11 cellular contexts compared by ENCODE assay signal in genomic region chr12:108647199-108647935, GRCh38. TPM values are rescaled to one million over a fixed set of nuclear protein-coding genes. Genes with fewer than 3 reads are reported as not detected.
A peak's percentile ranks its signal among the peaks of the same experiment; 100 is the strongest.
DNase-seq lines count a peak whose midpoint lies in the region; ATAC-seq and TF ChIP-seq lines count a peak whose summit lies in the region.
"Had no signal": no experiment of that assay in that cellular context is flagged by ENCODE, and none has a peak within 500 bp of the region (broad histone marks: within the 10 kb centered on the region; RNA-seq: fewer than 3 reads in every experiment).

No MANE protein-coding gene starts in this region.

- CTCF ChIA-PET in CD4-positive, alpha-beta T cell (lab: Charles Lee), result interaction anchor here (1.0 to 2.3 kb wide), 6 partner anchors 12 to 156 kb away, joined by 3 to 16 read pairs (median 7); partner anchors contain the start of gene SELPLG
- CTCF ChIA-PET in OCI-LY7 (lab: Charles Lee; ENCODE audit: unreplicated experiment), result no interaction called here

- peaks cover 82% of the 10 kb centered on the region for H3K4me1 ChIP-seq in OCI-LY7 (ENCODE audit: insufficient read depth, low read length, poor library complexity, severe bottlenecking)
- H3K4me1 ChIP-seq in parathyroid adenoma, result peaks cover 35% of the 10 kb centered on the region

- no peaks in the 10 kb centered on the region for H3K9me3 Mint-ChIP-seq in CD4-positive, alpha-beta T cell
- no peaks in the 10 kb centered on the region for H3K9me3 Mint-ChIP-seq in endothelial cell (ENCODE audit: unreplicated experiment)
- no peaks in the 10 kb centered on the region for H3K9me3 Mint-ChIP-seq in effector memory CD8-positive, alpha-beta T cell

- H3K36me3 Mint-ChIP-seq in CD4-positive, alpha-beta T cell (ENCODE audit: low read depth), result no peaks in the 10 kb centered on the region
- H3K36me3 Mint-ChIP-seq in endothelial cell (ENCODE audit: low read depth, unreplicated experiment), result peaks cover 47% of the 10 kb centered on the region
- peaks cover 7% of the 10 kb centered on the region for H3K36me3 Mint-ChIP-seq in effector memory CD8-positive, alpha-beta T cell (ENCODE audit: insufficient read depth)

- intact Hi-C loops in CD4-positive, alpha-beta T cell (cut with DNase I, micrococcal nuclease), result no loop called here
- intact Hi-C loops in OCI-LY7 (cut with micrococcal nuclease; ENCODE audit: unreplicated experiment), result no loop called here

- H3K27me3 Mint-ChIP-seq in CD4-positive, alpha-beta T cell, result no peaks in the 10 kb centered on the region
- peaks cover 8% of the 10 kb centered on the region for H3K27me3 Mint-ChIP-seq in endothelial cell (ENCODE audit: unreplicated experiment)
- no peaks in the 10 kb centered on the region for H3K27me3 Mint-ChIP-seq in effector memory CD8-positive, alpha-beta T cell

- H3K27me3 ChIP-seq in CD4-positive, alpha-beta T cell (ENCODE audit: control insufficient read depth, insufficient read depth, low read length), result no peaks in the 10 kb centered on the region
- H3K27me3 ChIP-seq in parathyroid adenoma (ENCODE audit: control insufficient read depth, insufficient read depth, low read length), result no peaks in the 10 kb centered on the region

- H3K36me3 ChIP-seq in OCI-LY7 (ENCODE audit: insufficient read depth, low read length), result peaks cover 91% of the 10 kb centered on the region
- no peaks in the 10 kb centered on the region for H3K36me3 ChIP-seq in parathyroid adenoma (ENCODE audit: control insufficient read depth, insufficient read depth, low read length)

- no peak overlapping the region for H3K27ac ChIP-seq in CD4-positive, alpha-beta T cell (ENCODE audit: low read depth, low read length)
- H3K27ac ChIP-seq in OCI-LY7 (ENCODE audit: low read depth, low read length, poor library complexity, severe bottlenecking) (no peak overlapping the region), parathyroid adenoma (peak overlapping the region; percentile 55)

- H3K4me3 ChIP-seq in OCI-LY7 (ENCODE audit: low read depth, low read length, poor library complexity, severe bottlenecking), result no peak overlapping the region
- H3K4me3 ChIP-seq in parathyroid adenoma (ENCODE audit: low read depth, low read length), result no peak overlapping the region

- no peaks in the 10 kb centered on the region for H4K20me1 ChIP-seq in OCI-LY7 (ENCODE audit: insufficient read depth, low read length)

- peak overlapping the region; percentile 57 for H3K27ac Mint-ChIP-seq in CD4-positive, alpha-beta T cell
- H3K27ac Mint-ChIP-seq in endothelial cell (ENCODE audit: unreplicated experiment), result peak overlapping the region; percentile 11
- H3K27ac Mint-ChIP-seq in effector memory CD8-positive, alpha-beta T cell, result peak overlapping the region in 1 of 2 donors; percentile 41

- H3K9me2 ChIP-seq in OCI-LY7 (ENCODE audit: insufficient read depth, low read length), result no peaks in the 10 kb centered on the region

- no peak for ATAC-seq in CD4-positive, alpha-beta T cell (ENCODE audit: poor library complexity)
- no peak for ATAC-seq in effector memory CD8-positive, alpha-beta T cell (replicated peaks)
- ATAC-seq in GM18517 (IDR thresholded peaks at IDR 0.05; ENCODE audit: unreplicated experiment), result no peak

- no peak for DNase-seq in CD4-positive, alpha-beta T cell
- DNase-seq in OCI-LY7 (ENCODE audit: low spot score) (no peak), endothelial cell (ENCODE audit: low spot score) (no peak), DMS79 (lab: John Stamatoyannopoulos, UW) (no peak)
- DNase-seq in effector memory CD8-positive, alpha-beta T cell, result no peak
- DNase-seq in activated effector memory CD4-positive, alpha-beta T cell treated with Interleukin-2 at 50 U/mL for 16 hours, result no peak
- DNase-seq: activated T-cell treated with anti-CD3 and anti-CD28 coated beads, Interleukin-2, amount 50 U/mL, for 1 hour; effector CD8-positive, alpha-beta T cell had no signal

- TF ChIP-seq CTCF in CD4-positive, alpha-beta T cell (IDR thresholded peaks at IDR 0.05), result no peak
- peak; percentile 66 for TF ChIP-seq CTCF in OCI-LY7 (conservative IDR thresholded peaks at IDR 0.05; ENCODE audit: low read length)
- TF ChIP-seq CTCF in endothelial cell (IDR thresholded peaks at IDR 0.05; ENCODE audit: unreplicated experiment), result no peak
- no peak for TF ChIP-seq CTCF in parathyroid adenoma (IDR thresholded peaks at IDR 0.05)

- POLR2A ChIA-PET in CD4-positive, alpha-beta T cell (lab: Charles Lee), result interaction anchor here (1.8 to 4.4 kb wide), 4 partner anchors 14 to 87 kb away, joined by 8 to 70 read pairs (median 12); partner anchors contain the start of genes SART3 and SELPLG
- POLR2A ChIA-PET in OCI-LY7 (lab: Charles Lee), result interaction anchor here (0.6 to 4.1 kb wide), 5 partner anchors 11 to 91 kb away, joined by 4 to 38 read pairs (median 5); no protein-coding TSS in a partner anchor

- H3K4me1 Mint-ChIP-seq in CD4-positive, alpha-beta T cell (ENCODE audit: low read depth), result peaks cover 31% of the 10 kb centered on the region
- H3K4me1 Mint-ChIP-seq in endothelial cell (ENCODE audit: unreplicated experiment), result peaks cover 31% of the 10 kb centered on the region
- H3K4me1 Mint-ChIP-seq in effector memory CD8-positive, alpha-beta T cell (ENCODE audit: low read depth in 2 of 2), result peaks cover 0 to 7% of the 10 kb centered on the region in 2 donors

- no peak overlapping the region for H3K9ac ChIP-seq in parathyroid adenoma

- H2AFZ ChIP-seq in OCI-LY7 (ENCODE audit: low read length) (no peak overlapping the region), parathyroid adenoma (no peak overlapping the region)

- no TSS peak for BruUV-seq in OCI-LY7 (replicated peaks; lab: Mats Ljungman, UMichigan)

- H3K4me2 ChIP-seq in OCI-LY7 (ENCODE audit: low read length) (no peak overlapping the region), parathyroid adenoma (ENCODE audit: low read length) (peak overlapping the region; percentile 16)

- peaks cover 16% of the 10 kb centered on the region; the same call in 1 of the 2 replicates for H3K79me2 ChIP-seq in OCI-LY7 (ENCODE audit: insufficient read depth, low read depth, low read length)
- H3K79me2 ChIP-seq in parathyroid adenoma, result no peaks in the 10 kb centered on the region

- H3K4me3 Mint-ChIP-seq in CD4-positive, alpha-beta T cell, result no peak overlapping the region
- peak overlapping the region; percentile 28 for H3K4me3 Mint-ChIP-seq in endothelial cell (ENCODE audit: unreplicated experiment)
- H3K4me3 Mint-ChIP-seq in effector memory CD8-positive, alpha-beta T cell, result no peak overlapping the region

- H3K9me3 ChIP-seq in CD4-positive, alpha-beta T cell (ENCODE audit: control insufficient read depth, low read length), result no peaks in the 10 kb centered on the region
- no peaks in the 10 kb centered on the region for H3K9me3 ChIP-seq in OCI-LY7 (ENCODE audit: low read length)
- H3K9me3 ChIP-seq in parathyroid adenoma (ENCODE audit: control insufficient read depth, low read length), result no peaks in the 10 kb centered on the region

RNA-seq across cellular contexts. Expression of gene SELPLG, which starts 13.7 kb away (rescaled TPM):
- 10 to 100 TPM; 25.7 to 27.8 TPM for total RNA-seq in CD4-positive, alpha-beta T cell
- total RNA-seq in OCI-LY7 (2014; rRNA removed; shearing (Covaris generic)), result 16.9 and 20.0 TPM in 2 replicates
- total RNA-seq in OCI-LY7 (2022), result 21.0 and 25.3 TPM in 2 replicates
- total RNA-seq in endothelial cell (ENCODE audit: unreplicated experiment), result 1.6 TPM

RNA-seq across cellular contexts. Expression of gene TMEM119, which starts 49.5 kb away (rescaled TPM):
- total RNA-seq in CD4-positive, alpha-beta T cell, result 1 to 10 TPM; 2.1 to 2.6 TPM
- not detected in 2 replicates for total RNA-seq in OCI-LY7 (2014; rRNA removed; shearing (Covaris generic))
- not detected in 2 replicates for total RNA-seq in OCI-LY7 (2022)
- total RNA-seq in endothelial cell (ENCODE audit: unreplicated experiment), result 0.36 TPM
- total RNA-seq: kidney epithelial cell had no signal
